In the genomic region with DNA sequence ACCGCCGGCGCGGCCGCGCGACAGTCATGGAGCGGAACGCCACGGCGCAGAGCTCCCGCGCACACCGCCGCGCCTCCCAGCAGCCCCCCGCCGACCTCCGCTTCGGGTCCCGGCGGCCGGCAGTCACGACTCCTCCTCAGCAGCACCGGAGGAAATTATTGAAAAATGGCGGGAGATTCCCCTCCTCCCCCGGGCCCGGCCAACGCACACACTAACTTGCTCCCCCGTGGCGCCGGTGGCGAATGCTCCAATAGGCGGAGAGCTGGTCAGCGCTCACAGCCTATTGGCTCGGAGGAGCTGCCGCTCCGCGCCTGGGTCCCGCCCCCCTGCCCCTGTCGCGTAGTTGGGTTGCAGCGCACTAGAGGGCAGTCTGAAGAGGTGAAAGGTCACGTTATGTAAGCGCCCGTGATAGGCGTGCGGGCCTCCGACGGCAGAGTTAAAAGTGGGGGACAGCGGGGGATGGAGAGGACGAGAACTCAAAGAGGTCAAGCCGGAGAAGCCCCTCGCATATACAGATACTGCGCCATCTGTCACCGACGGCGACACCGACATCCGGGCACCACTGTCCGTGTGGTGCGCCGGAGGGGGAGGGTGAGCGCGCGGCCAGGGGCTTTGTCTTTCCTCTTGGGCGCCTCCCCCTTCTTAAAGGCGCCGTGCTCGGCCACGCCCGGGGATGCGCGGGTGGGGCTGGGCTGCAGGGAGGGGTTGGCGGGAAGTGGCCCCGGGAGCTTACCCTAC, we compare ENCODE assay signal across 1 cellular context.
TF ChIP-seq lines count a peak whose summit lies in the region.

A gene with protein sequence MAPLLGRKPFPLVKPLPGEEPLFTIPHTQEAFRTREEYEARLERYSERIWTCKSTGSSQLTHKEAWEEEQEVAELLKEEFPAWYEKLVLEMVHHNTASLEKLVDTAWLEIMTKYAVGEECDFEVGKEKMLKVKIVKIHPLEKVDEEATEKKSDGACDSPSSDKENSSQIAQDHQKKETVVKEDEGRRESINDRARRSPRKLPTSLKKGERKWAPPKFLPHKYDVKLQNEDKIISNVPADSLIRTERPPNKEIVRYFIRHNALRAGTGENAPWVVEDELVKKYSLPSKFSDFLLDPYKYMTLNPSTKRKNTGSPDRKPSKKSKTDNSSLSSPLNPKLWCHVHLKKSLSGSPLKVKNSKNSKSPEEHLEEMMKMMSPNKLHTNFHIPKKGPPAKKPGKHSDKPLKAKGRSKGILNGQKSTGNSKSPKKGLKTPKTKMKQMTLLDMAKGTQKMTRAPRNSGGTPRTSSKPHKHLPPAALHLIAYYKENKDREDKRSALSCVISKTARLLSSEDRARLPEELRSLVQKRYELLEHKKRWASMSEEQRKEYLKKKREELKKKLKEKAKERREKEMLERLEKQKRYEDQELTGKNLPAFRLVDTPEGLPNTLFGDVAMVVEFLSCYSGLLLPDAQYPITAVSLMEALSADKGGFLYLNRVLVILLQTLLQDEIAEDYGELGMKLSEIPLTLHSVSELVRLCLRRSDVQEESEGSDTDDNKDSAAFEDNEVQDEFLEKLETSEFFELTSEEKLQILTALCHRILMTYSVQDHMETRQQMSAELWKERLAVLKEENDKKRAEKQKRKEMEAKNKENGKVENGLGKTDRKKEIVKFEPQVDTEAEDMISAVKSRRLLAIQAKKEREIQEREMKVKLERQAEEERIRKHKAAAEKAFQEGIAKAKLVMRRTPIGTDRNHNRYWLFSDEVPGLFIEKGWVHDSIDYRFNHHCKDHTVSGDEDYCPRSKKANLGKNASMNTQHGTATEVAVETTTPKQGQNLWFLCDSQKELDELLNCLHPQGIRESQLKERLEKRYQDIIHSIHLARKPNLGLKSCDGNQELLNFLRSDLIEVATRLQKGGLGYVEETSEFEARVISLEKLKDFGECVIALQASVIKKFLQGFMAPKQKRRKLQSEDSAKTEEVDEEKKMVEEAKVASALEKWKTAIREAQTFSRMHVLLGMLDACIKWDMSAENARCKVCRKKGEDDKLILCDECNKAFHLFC (N-terminal part only) (minus strand): TSS at position 213 of the 738 bp plus-strand sequence. CDS start 360 bp downstream, outside the sequence.

TF ChIP-seq in GM12878, 131 proteins besides CTCF, POLR2A, EP300 and RAD21 (continued from another document):
- TF ChIP-seq HSF1 (IDR thresholded peaks at IDR 0.05; ENCODE audit: low read depth, low read length) (no peak), SP1 (IDR thresholded peaks at IDR 0.05; ENCODE audit: low read depth, low read length) (peak; percentile 99)
